ENCODE assay signal across 26 cellular contexts in genomic region chr12:25983625-25984024, GRCh38. TPM values are rescaled to one million over a fixed set of nuclear protein-coding genes. Genes with fewer than 3 reads are reported as not detected.
"Had no signal": no experiment of that assay in that cellular context is flagged by ENCODE, and none has a peak within 500 bp of the region (broad histone marks: within the 10 kb centered on the region; RNA-seq: fewer than 3 reads in every experiment).

No MANE protein-coding gene starts in this region.

- H3K9me3 ChIP-seq: esophagus squamous epithelium had no signal

- H3K4me3 ChIP-seq: esophagus squamous epithelium had no signal

- DNase-seq: activated B cell treated with CpG ODN at 0.5 μM for 24 hours; activated CD4-positive, alpha-beta T cell treated with anti-CD3 and anti-CD28 coated beads for 48 hours; activated CD4-positive, alpha-beta T cell treated with anti-CD3 and anti-CD28 coated beads, Interleukin-2, amount 50 U/mL, for 1 hour; activated CD4-positive, alpha-beta T cell treated with anti-CD3 and anti-CD28 coated beads, Interleukin-2, amount 50 U/mL, for 48 hours; activated CD8-positive, alpha-beta memory T cell treated with anti-CD3 and anti-CD28 coated beads for 24 hours; activated CD8-positive, alpha-beta T cell treated with anti-CD3 and anti-CD28 coated beads for 36 hours; activated effector memory CD4-positive, alpha-beta T cell treated with Interleukin-2 at 50 U/mL for 16 hours; activated gamma-delta T cell treated with Interleukin-2 at 50 U/mL for 16 hours; activated naive CD4-positive, alpha-beta T cell treated with anti-CD3 and anti-CD28 coated beads, Interleukin-2, amount 50 U/mL, for 16 hours; activated naive CD4-positive, alpha-beta T cell treated with Interleukin-2 at 50 U/mL for 16 hours; activated T-cell treated with anti-CD3 and anti-CD28 coated beads, Interleukin-2, amount 50 U/mL, for 4 hours; amniotic stem cell; anterior cingulate cortex; brain microvascular endothelial cell; caudate nucleus; cortex of kidney; effector CD8-positive, alpha-beta T cell; esophagus squamous epithelium; foreskin melanocyte; T-helper 1 cell; T-helper 17 cell; T1000; WERI-Rb-1 had no signal

- H3K27me3 ChIP-seq: brain microvascular endothelial cell, esophagus squamous epithelium had no signal

- H3K36me3 ChIP-seq: brain microvascular endothelial cell, esophagus squamous epithelium, WERI-Rb-1 had no signal

- ATAC-seq: activated CD4-positive, CD25-positive, alpha-beta regulatory T cell treated with anti-CD3 and anti-CD28 coated beads, Interleukin-2, amount 50 U/mL, for 24 hours; activated CD8-positive, alpha-beta T cell treated with anti-CD3 and anti-CD28 coated beads for 36 hours; activated T-cell treated with anti-CD3 and anti-CD28 coated beads, Interleukin-2, amount 50 U/mL, for 4 hours; activated T-helper 17 cell treated with anti-CD3 and anti-CD28 coated beads, Interleukin-2, amount 50 U/mL, for 72 hours; T-helper 17 cell had no signal

- H3K27ac ChIP-seq: brain microvascular endothelial cell, epithelial cell of prostate, esophagus squamous epithelium, WERI-Rb-1 had no signal

RNA-seq across cellular contexts. Expression of gene RASSF8, which starts 25.1 kb away (rescaled TPM):
- total RNA-seq: activated CD8-positive, alpha-beta T cell treated with anti-CD3 and anti-CD28 coated beads for 36 hours had no signal
